In the genomic region with DNA sequence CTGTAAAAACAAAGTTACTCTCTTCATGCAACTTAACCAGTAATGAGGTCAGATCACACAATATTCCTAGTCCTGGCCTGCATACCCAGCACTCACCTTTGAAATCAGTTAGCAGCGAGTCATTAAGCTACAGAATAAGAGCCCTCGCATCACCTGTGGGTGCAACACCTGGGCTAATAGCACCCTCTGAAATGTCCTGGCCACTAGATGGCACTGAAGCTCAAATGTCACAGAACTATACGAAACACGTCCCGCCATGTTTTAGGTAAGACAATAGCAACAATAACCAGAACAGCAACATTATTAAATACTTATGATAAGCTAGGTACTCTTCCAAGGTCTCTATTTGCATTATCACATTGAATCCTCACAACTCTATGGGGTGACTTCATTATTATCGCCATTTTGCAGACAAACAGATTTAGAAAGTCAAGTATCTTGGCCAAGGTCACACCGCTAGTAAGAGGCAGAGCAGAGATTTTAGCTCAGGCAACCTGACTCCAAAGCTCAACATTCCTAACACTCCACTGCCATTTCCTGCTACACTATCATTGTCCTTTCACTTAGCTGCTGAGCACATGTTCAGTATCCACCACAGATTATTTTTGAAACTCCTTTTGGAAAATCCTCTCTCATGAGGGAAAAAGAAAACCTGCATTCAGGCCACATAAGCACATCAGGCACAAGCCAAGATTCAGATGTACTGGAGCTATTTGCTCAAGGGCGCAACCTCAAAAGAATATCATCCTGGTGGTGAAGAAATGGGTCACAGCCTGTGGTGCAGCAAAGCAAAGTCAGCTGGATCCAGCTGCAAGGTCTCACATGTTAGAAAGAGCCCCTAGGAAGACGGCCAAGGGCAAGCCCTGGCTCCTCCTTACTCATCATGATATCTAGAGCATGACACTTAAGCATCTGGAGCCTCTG, we compare ENCODE assay signal across 8 cellular contexts. TPM values are rescaled to one million over a fixed set of nuclear protein-coding genes. Genes with fewer than 3 reads are reported as not detected.
DNase-seq lines count a peak whose midpoint lies in the region; ATAC-seq, FAIRE-seq and TF ChIP-seq lines count a peak whose summit lies in the region.

No MANE protein-coding gene starts in this region.

- CTCF ChIA-PET in AG04450 (lab: Charles Lee), result interaction anchor here (0.5 to 3.3 kb wide), 15 partner anchors 8 to 718 kb away, joined by 3 to 12 read pairs (median 4); a partner anchor contains a TSS

- no peak overlapping the region for H3K4me3 Mint-ChIP-seq in memory B cell
- H3K4me3 Mint-ChIP-seq in stimulated activated effector memory CD8-positive, alpha-beta T cell treated with anti-CD3 and anti-CD28 coated beads, Interleukin-12 subunit alpha, Interleukin-12 subunit beta, amount 100 ng/mL, for 72 hours, result no peak overlapping the region

- no peak overlapping the region for H3K4me3 ChIP-seq in AG04450 (ENCODE audit: low read depth, low read length)

- H3K9me3 ChIP-seq in AG04450 (ENCODE audit: control insufficient read depth, insufficient read depth, low read length), result no peaks in the 10 kb centered on the region

- no peak overlapping the region for H3K27ac Mint-ChIP-seq in memory B cell
- no peak overlapping the region for H3K27ac Mint-ChIP-seq in stimulated activated effector memory CD8-positive, alpha-beta T cell treated with anti-CD3 and anti-CD28 coated beads, Interleukin-12 subunit alpha, Interleukin-12 subunit beta, amount 100 ng/mL, for 72 hours

- no peaks in the 10 kb centered on the region for H3K9me3 Mint-ChIP-seq in memory B cell
- no peaks in the 10 kb centered on the region for H3K9me3 Mint-ChIP-seq in stimulated activated effector memory CD8-positive, alpha-beta T cell treated with anti-CD3 and anti-CD28 coated beads, Interleukin-12 subunit alpha, Interleukin-12 subunit beta, amount 100 ng/mL, for 72 hours

- DNase-seq in AG04450 (ENCODE audit: low read depth, low spot score), result peak; percentile 26
- peak; percentile 3 for DNase-seq in GM19239 (ENCODE audit: insufficient read length, low spot score)
- DNase-seq in NCI-H2171 (lab: John Stamatoyannopoulos, UW), result peak; percentile 8
- peak; percentile 70 for DNase-seq in brain pericyte (ENCODE audit: low read depth, low spot score)
- no peak for DNase-seq in memory B cell (ENCODE audit: low spot score in 2 of 2)
- DNase-seq in stimulated activated effector memory CD8-positive, alpha-beta T cell treated with anti-CD3 and anti-CD28 coated beads, Interleukin-12 subunit alpha, Interleukin-12 subunit beta, amount 100 ng/mL, for 72 hours (ENCODE audit: low spot score in 2 of 2), result no peak
- no peak for DNase-seq in retina
- no peak for DNase-seq in NCI-H1694 (lab: John Stamatoyannopoulos, UW)

- H3K27me3 ChIP-seq in AG04450 (ENCODE audit: control insufficient read depth, insufficient read depth, low read length), result no peaks in the 10 kb centered on the region

- FAIRE-seq in GM19239 (lab: Jason Lieb, UNC), result no peak

- peaks cover 6% of the 10 kb centered on the region for H3K27me3 Mint-ChIP-seq in memory B cell

- peak; percentile 23; the same call in 1 of the 2 replicates for TF ChIP-seq CTCF in AG04450 (IDR thresholded peaks at IDR 0.05; ENCODE audit: low read depth, low read length)

- H3K27ac ChIP-seq in AG04450 (ENCODE audit: low read depth, low read length), result peak overlapping the region; percentile 95

- POLR2A ChIA-PET in AG04450 (lab: Yijun Ruan, JAX), result interaction anchor here (1.2 to 1.3 kb wide), 2 partner anchors 9 kb away, joined by 3 to 5 read pairs; no protein-coding TSS in a partner anchor

- no peaks in the 10 kb centered on the region for H3K36me3 Mint-ChIP-seq in memory B cell
- no peaks in the 10 kb centered on the region for H3K36me3 Mint-ChIP-seq in stimulated activated effector memory CD8-positive, alpha-beta T cell treated with anti-CD3 and anti-CD28 coated beads, Interleukin-12 subunit alpha, Interleukin-12 subunit beta, amount 100 ng/mL, for 72 hours

- ATAC-seq in memory B cell (ENCODE audit: low read depth), result peak; percentile 55
- no peak for ATAC-seq in stimulated activated effector memory CD8-positive, alpha-beta T cell treated with anti-CD3 and anti-CD28 coated beads, Interleukin-12 subunit alpha, Interleukin-12 subunit beta, amount 100 ng/mL, for 72 hours

- no peaks in the 10 kb centered on the region for H3K4me1 Mint-ChIP-seq in memory B cell
- no peaks in the 10 kb centered on the region for H3K4me1 Mint-ChIP-seq in stimulated activated effector memory CD8-positive, alpha-beta T cell treated with anti-CD3 and anti-CD28 coated beads, Interleukin-12 subunit alpha, Interleukin-12 subunit beta, amount 100 ng/mL, for 72 hours

RNA-seq across cellular contexts. Expression of a gene that starts 59.5 kb away (rescaled TPM):
- polyA plus RNA-seq in AG04450 (2011; rRNA removed), result not detected in 2 replicates
- not detected in 2 replicates for polyA minus RNA-seq in AG04450 (2011; rRNA and poly(A)+ RNA removed)

Comparison
In these comparisons a context has a peak if more than half of its experiments do, and no peak if none do; other contexts are left out.
1. DNase-seq: peak in AG04450 (single experiment), GM19239 (single experiment), NCI-H2171 (single experiment) and brain pericyte (single experiment); none in memory B cell (0 of 2), stimulated activated effector memory CD8-positive, alpha-beta T cell treated with anti-CD3 and anti-CD28 coated beads, Interleukin-12 subunit alpha, Interleukin-12 subunit beta, amount 100 ng/mL, for 72 hours (0 of 2), retina (single experiment) and NCI-H1694 (single experiment).